Comparison of ENCODE assay signal across 8 cellular contexts in genomic region chr3:41117398-41117870, GRCh38.
DNase-seq lines count a peak whose midpoint lies in the region; ATAC-seq and TF ChIP-seq lines count a peak whose summit lies in the region.

No MANE protein-coding gene starts in this region.

- H3K9me3 ChIP-seq in BLaER1 treated with 17β-estradiol and CSF1 and Interleukin-3, amounts not matched to agents 10 nM and 100 nM (replicated peaks in 1 of 11), result no peaks in the 10 kb centered on the region
- no peaks in the 10 kb centered on the region for H3K9me3 ChIP-seq in BE2C

- ATAC-seq in GM19397 (IDR thresholded peaks at IDR 0.05; ENCODE audit: unreplicated experiment) (peak; percentile 89), HG03520 (IDR thresholded peaks at IDR 0.05; ENCODE audit: unreplicated experiment) (peak; percentile 88), sciatic nerve (peak; percentile 93)

- H3K4me2 ChIP-seq in BLaER1 treated with 17β-estradiol and CSF1 and Interleukin-3, amounts not matched to agents 10 nM and 100 nM, result peak overlapping the region; percentile 70 to 94 (median 79)

- no peaks in the 10 kb centered on the region for H3K27me3 ChIP-seq in BLaER1 treated with 17β-estradiol and CSF1 and Interleukin-3, amounts not matched to agents 10 nM and 100 nM
- no peaks in the 10 kb centered on the region for H3K27me3 ChIP-seq in BE2C

- peak overlapping the region; percentile 51 to 86 (median 69) for H3K9ac ChIP-seq in BLaER1 treated with 17β-estradiol and CSF1 and Interleukin-3, amounts not matched to agents 10 nM and 100 nM

- peaks cover 50 to 68% (median 56%) of the 10 kb centered on the region in 10 experiments for H3K4me1 ChIP-seq in BLaER1 treated with 17β-estradiol and CSF1 and Interleukin-3, amounts not matched to agents 10 nM and 100 nM
- no peaks in the 10 kb centered on the region for H3K4me1 ChIP-seq in BE2C

- no peak overlapping the region for H3K4me3 ChIP-seq in BLaER1 treated with 17β-estradiol and CSF1 and Interleukin-3, amounts not matched to agents 10 nM and 100 nM
- H3K4me3 ChIP-seq in BE2C (ENCODE audit: low read depth, low read length), result no peak overlapping the region

- DNase-seq in SIG-M5 (lab: John Stamatoyannopoulos, UW), result peak; percentile 82
- DNase-seq in activated naive CD4-positive, alpha-beta T cell (lab: John Stamatoyannopoulos, UW), result peak; percentile 27 to 79 (median 54)
- peak; percentile 45 to 87 (median 74) for DNase-seq in head of caudate nucleus
- peak; percentile 94 for DNase-seq in sciatic nerve (ENCODE audit: low spot score)
- DNase-seq in BE2C, result no peak

- intact Hi-C loops in head of caudate nucleus (cut with DNase I) (no loop called here), sciatic nerve (cut with DNase I) (no loop called here)

- peak overlapping the region; percentile 74 to 98 (median 87) for H3K27ac ChIP-seq in BLaER1 treated with 17β-estradiol and CSF1 and Interleukin-3, amounts not matched to agents 10 nM and 100 nM

- no peaks in the 10 kb centered on the region for H3K36me3 ChIP-seq in BLaER1 treated with 17β-estradiol and CSF1 and Interleukin-3, amounts not matched to agents 10 nM and 100 nM
- no peaks in the 10 kb centered on the region for H3K36me3 ChIP-seq in BE2C

- no peak for TF ChIP-seq CTCF in BE2C (IDR thresholded peaks at IDR 0.05; ENCODE audit: low read depth, low read length)

- H4K20me1 ChIP-seq in BLaER1 treated with 17β-estradiol and CSF1 and Interleukin-3, amounts not matched to agents 10 nM and 100 nM, result no peaks in the 10 kb centered on the region
